ENCODE assay signal across 16 cellular contexts in the genomic region with DNA sequence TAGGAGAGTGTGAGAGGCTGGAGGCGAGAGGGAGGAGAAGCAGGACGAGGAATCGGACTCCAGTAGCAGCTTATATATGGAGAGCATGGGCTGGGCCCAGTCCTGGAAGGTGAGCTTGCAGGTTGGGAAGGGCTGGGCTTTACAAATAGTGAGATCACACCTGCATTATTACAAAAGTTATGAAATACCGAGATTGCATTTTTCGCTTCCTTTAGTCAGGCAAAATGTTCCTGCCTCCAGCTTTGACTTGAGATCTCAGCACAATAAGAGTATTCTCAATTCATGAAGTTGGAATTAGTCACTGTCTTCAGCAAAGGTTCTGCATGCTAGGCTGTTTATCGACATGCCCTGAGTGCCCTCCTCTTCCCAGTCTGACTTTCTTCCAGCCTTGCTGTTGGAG. TPM values are rescaled to one million over a fixed set of nuclear protein-coding genes. Genes with fewer than 3 reads are reported as not detected.
"Had no signal": no experiment of that assay in that cellular context is flagged by ENCODE, and none has a peak within 500 bp of the region (broad histone marks: within the 10 kb centered on the region; RNA-seq: fewer than 3 reads in every experiment).

A gene (minus strand): TSS at position 46 of the 400 bp plus-strand sequence. CDS start 68 bp downstream, outside the sequence.

- DNase-seq: activated CD4-positive, alpha-beta T cell treated with anti-CD3 and anti-CD28 coated beads, Interleukin-2, amount 10 ng/mL, durations not matched to agents 24 days and 14 days; activated naive CD4-positive, alpha-beta T cell treated with anti-CD3 and anti-CD28 coated beads for 36 hours; dermis blood vessel endothelial cell; kidney; small intestine; stimulated activated naive B cell treated with anti-CD40 and anti-IgM and Interleukin-4, amounts not matched to agents 10 μg/mL and 1 μg/mL and 100 μg/mL, for 72 hours had no signal

- H3K9ac ChIP-seq: neural progenitor cell, parathyroid adenoma had no signal

- H3K27ac ChIP-seq: neural progenitor cell, parathyroid adenoma, right atrium auricular region had no signal

- H3K4me2 ChIP-seq: neural progenitor cell had no signal

- H3K79me2 ChIP-seq: parathyroid adenoma had no signal

- H2AFZ ChIP-seq: neural progenitor cell, parathyroid adenoma had no signal

- H3K4me3 ChIP-seq: neural progenitor cell, right atrium auricular region had no signal

- FAIRE-seq: endometrium, kidney, small intestine had no signal

- H3K36me3 ChIP-seq: neural progenitor cell, right atrium auricular region had no signal

- ATAC-seq: SK-N-SH treated with all-trans-retinoic acid at 6 μM for 48 hours; stimulated activated naive B cell treated with anti-CD40 and anti-IgM and Interleukin-4, amounts not matched to agents 10 μg/mL and 1 μg/mL and 100 μg/mL, for 72 hours; WTC11 had no signal

- H3K27me3 ChIP-seq: neural progenitor cell, right atrium auricular region had no signal

- H3K9me3 ChIP-seq: right atrium auricular region had no signal

- H3K4me1 ChIP-seq: parathyroid adenoma, right atrium auricular region had no signal

RNA-seq across cellular contexts. Expression of the gene that starts here (rescaled TPM):
- total RNA-seq: activated CD4-positive, alpha-beta T cell treated with anti-CD3 and anti-CD28 coated beads, Interleukin-2, amount 10 ng/mL, durations not matched to agents 24 days and 14 days; activated naive CD4-positive, alpha-beta T cell treated with anti-CD3 and anti-CD28 coated beads for 36 hours; activated T-helper 1 cell treated with anti-CD3 and anti-CD28 coated beads, Interleukin-12 subunit alpha, Interleukin-12 subunit beta, Interleukin-2, Interleukin-4 antibody, amounts not matched to agents 30 ng/mL and 10 ng/mL and 1 ng/mL, durations not matched to agents 14 hours and 24 hours and 36 hours; kidney; mesothelial cell of epicardium; right atrium auricular region; subcutaneous adipose tissue; WTC11 had no signal
- polyA plus RNA-seq: liver had no signal
